Comparison of ENCODE assay signal across 29 cellular contexts in genomic region chr18:58348517-58348916, GRCh38.
DNase-seq lines count a peak whose midpoint lies in the region; TF ChIP-seq lines count a peak whose summit lies in the region.
"Had no signal": no experiment of that assay in that cellular context is flagged by ENCODE, and none has a peak within 500 bp of the region (broad histone marks: within the 10 kb centered on the region; RNA-seq: fewer than 3 reads in every experiment).

No MANE protein-coding gene starts in this region.

- no peak overlapping the region for H3T11ph ChIP-seq in H9 (ENCODE audit: low read length)

- H3K79me1 ChIP-seq in H9 (ENCODE audit: insufficient read depth, low read depth, low read length, poor library complexity, severe bottlenecking), result no peaks in the 10 kb centered on the region

- H3K4me3 ChIP-seq in neural cell (ENCODE audit: low read length), result no peak overlapping the region
- H3K4me3 ChIP-seq: pancreas, PC-9, SJCRH30, spleen, suprapubic skin, vagina had no signal

- H3K27ac ChIP-seq in H9 (ENCODE audit: insufficient read length, low read depth, low read length) (no peak overlapping the region), neural cell (ENCODE audit: low read length) (peak overlapping the region; percentile 64)
- H3K27ac ChIP-seq: KMS-11, pancreas, PC-9, SJCRH30, suprapubic skin, vagina had no signal

- H2BK12ac ChIP-seq in H9 (ENCODE audit: insufficient read length, low read depth, low read length), result no peak overlapping the region

- no peak overlapping the region for H4K8ac ChIP-seq in H9 (replicated peaks; ENCODE audit: insufficient read length, low read depth, low read length)

- no peaks in the 10 kb centered on the region for H3K9me3 Mint-ChIP-seq in H9
- H3K9me3 Mint-ChIP-seq: activated CD4-positive, alpha-beta T cell treated with anti-CD3 and anti-CD28 coated beads, Interleukin-2, amount 10 ng/mL, durations not matched to agents 24 days and 14 days; activated T-cell treated with anti-CD3 and anti-CD28 coated beads, Interleukin-2, amount 50 U/mL, for 4 hours; CD4-positive, alpha-beta memory T cell; natural killer cell treated with Interleukin-12 subunit alpha and Interleukin-12 subunit beta and Interleukin-15 and Interleukin-18, amount 100 ng/mL, for 72 hours; stimulated activated memory B cell treated with anti-CD40 and anti-IgM and Interleukin-4, amounts not matched to agents 10 μg/mL and 1 μg/mL and 100 μg/mL, for 72 hours had no signal

- H2AK5ac ChIP-seq in H9 (ENCODE audit: insufficient read length, low read length), result no peak overlapping the region

- H2BK5ac ChIP-seq in H9 (ENCODE audit: insufficient read length, low read length), result no peak overlapping the region

- H3K27me3 ChIP-seq in H9 (ENCODE audit: insufficient read depth, low read length) (no peaks in the 10 kb centered on the region), neural cell (ENCODE audit: insufficient read depth, low read depth, low read length) (no peaks in the 10 kb centered on the region)
- H3K27me3 ChIP-seq: pancreas, SJCRH30, spleen, suprapubic skin, vagina had no signal

- no peak overlapping the region for H2BK120ac ChIP-seq in H9 (ENCODE audit: low read depth, low read length, poor library complexity, severe bottlenecking)

- no peak overlapping the region for H3K56ac ChIP-seq in H9 (ENCODE audit: insufficient read length, low read depth, low read length)

- TF ChIP-seq RAD21 in neural cell (conservative IDR thresholded peaks at IDR 0.05), result no peak

- H3K9ac ChIP-seq in H9 (ENCODE audit: extremely low read depth, insufficient read length, low read length) (no peak overlapping the region), neural cell (ENCODE audit: low read length) (no peak overlapping the region)
- H3K9ac ChIP-seq: KMS-11 had no signal

- no peak overlapping the region for H4K5ac ChIP-seq in H9 (ENCODE audit: insufficient read length, low read depth, low read length)

- no peak overlapping the region for H2BK15ac ChIP-seq in H9 (ENCODE audit: low read depth, low read length)

- H4K20me1 ChIP-seq in H9 (ENCODE audit: control insufficient read depth, insufficient read depth, insufficient read length), result no peaks in the 10 kb centered on the region
- no peaks in the 10 kb centered on the region for H4K20me1 ChIP-seq in neural cell (ENCODE audit: insufficient read depth)

- H3K23ac ChIP-seq in H9 (ENCODE audit: insufficient read length, low read depth, low read length), result no peak overlapping the region

- no peaks in the 10 kb centered on the region for H3K79me2 ChIP-seq in H9 (ENCODE audit: insufficient read depth, low read length)
- peaks cover 2% of the 10 kb centered on the region for H3K79me2 ChIP-seq in neural cell (replicated peaks; ENCODE audit: insufficient read depth, low read length)

- peaks cover 9% of the 10 kb centered on the region for H3F3A ChIP-seq in neural cell (ENCODE audit: insufficient read depth, low read length, poor library complexity, severe bottlenecking)

- no CpG with 5 or more reads among the region's 4 CpGs for WGBS in H9 (ENCODE audit: extremely low coverage, insufficient read length, low lambda C conversion rate)

- no peaks in the 10 kb centered on the region for H3K9me2 ChIP-seq in neural cell (ENCODE audit: insufficient read depth, low read length)

- no peaks in the 10 kb centered on the region for H3K23me2 ChIP-seq in H9 (ENCODE audit: insufficient read length, low read depth, low read length, poor library complexity, severe bottlenecking)

- no peak overlapping the region for H2AFZ ChIP-seq in H9 (ENCODE audit: low read length)
- no peak overlapping the region for H2AFZ ChIP-seq in neural cell (ENCODE audit: low read depth, low read length)
- H2AFZ ChIP-seq: PC-9 had no signal

- H3K4me1 Mint-ChIP-seq in H9, result peaks cover 43 to 47% of the 10 kb centered on the region in 2 experiments
- H3K4me1 Mint-ChIP-seq: activated CD4-positive, alpha-beta T cell treated with anti-CD3 and anti-CD28 coated beads, Interleukin-2, amount 10 ng/mL, durations not matched to agents 24 days and 14 days; CD4-positive, alpha-beta memory T cell; stimulated activated memory B cell treated with anti-CD40 and anti-IgM and Interleukin-4, amounts not matched to agents 10 μg/mL and 1 μg/mL and 100 μg/mL, for 72 hours had no signal

- H3K18ac ChIP-seq in H9 (ENCODE audit: insufficient read length, low read depth, low read length), result no peak overlapping the region

- H4K91ac ChIP-seq in H9 (ENCODE audit: insufficient read length, low read depth, low read length), result no peak overlapping the region

- TF ChIP-seq EP300 in neural cell (conservative IDR thresholded peaks at IDR 0.05; ENCODE audit: poor library complexity, severe bottlenecking), result no peak

- no peak overlapping the region for H2BK20ac ChIP-seq in H9 (ENCODE audit: low read depth, low read length, poor library complexity, severe bottlenecking)

- no peak for TF ChIP-seq CTCF in H9 (conservative IDR thresholded peaks at IDR 0.05)
- TF ChIP-seq CTCF in neural cell (IDR thresholded peaks at IDR 0.05; ENCODE audit: poor library complexity, severe bottlenecking), result no peak

- H3K4me2 ChIP-seq in H9 (ENCODE audit: insufficient read depth, insufficient read length, low read length) (no peak overlapping the region), neural cell (ENCODE audit: low read length) (no peak overlapping the region)
- H3K4me2 ChIP-seq: KMS-11, PC-9 had no signal

- DNase-seq in H9 (no peak), NOMO-1 treated with dmso at 0.1 percent for 144 hours (lab: John Stamatoyannopoulos, UW; ENCODE audit: unreplicated experiment) (peak; percentile 67), amniotic epithelial cell (ENCODE audit: low read depth) (peak; percentile 89), NCI-H524 treated with DMSO at 0.1 percent for 48 hours (lab: John Stamatoyannopoulos, UW) (no peak), T-helper 2 cell (no peak)
- no peak for DNase-seq in activated CD4-positive, alpha-beta T cell treated with anti-CD3 and anti-CD28 coated beads for 48 hours
- DNase-seq: activated CD4-positive, alpha-beta T cell treated with anti-CD3 and anti-CD28 coated beads, Interleukin-2, amount 10 ng/mL, durations not matched to agents 24 days and 14 days; activated T-cell treated with anti-CD3 and anti-CD28 coated beads, Interleukin-2, amount 50 U/mL, for 4 hours; CD4-positive, alpha-beta memory T cell; effector memory CD4-positive, alpha-beta T cell; erythroblast; foreskin melanocyte; NCI-H1092; NCI-H187 treated with DMSO at 0.1 percent for 48 hours; NCI-H2227 treated with DMSO at 0.1 percent for 48 hours; NCI-H748 treated with DMSO at 0.1 percent for 48 hours; pancreas; PC-9; right cardiac atrium; SJCRH30; spleen; stimulated activated CD4-positive, alpha-beta T cell treated with anti-CD3 and anti-CD28 coated beads, Interleukin-4, amount 100 ng/mL, for 1 hour; T-helper 1 cell had no signal

- H3K27me3 Mint-ChIP-seq in H9 (ENCODE audit: low read depth), result no peaks in the 10 kb centered on the region
- H3K27me3 Mint-ChIP-seq: activated CD4-positive, alpha-beta T cell treated with anti-CD3 and anti-CD28 coated beads, Interleukin-2, amount 10 ng/mL, durations not matched to agents 24 days and 14 days; natural killer cell treated with Interleukin-12 subunit alpha and Interleukin-12 subunit beta and Interleukin-15 and Interleukin-18, amount 100 ng/mL, for 72 hours; stimulated activated memory B cell treated with anti-CD40 and anti-IgM and Interleukin-4, amounts not matched to agents 10 μg/mL and 1 μg/mL and 100 μg/mL, for 72 hours had no signal

- H3K14ac ChIP-seq in H9 (ENCODE audit: insufficient read depth, low read length), result no peak overlapping the region

- peaks cover 14% of the 10 kb centered on the region for H3K4me1 ChIP-seq in H9 (ENCODE audit: insufficient read depth, low read length)
- H3K4me1 ChIP-seq: pancreas, spleen, suprapubic skin, vagina had no signal

- H3K36me3 Mint-ChIP-seq in H9 (ENCODE audit: insufficient read depth in 1 of 3, low read depth in 3 of 3), result peaks cover 1 to 43% (median 39%) of the 10 kb centered on the region in 3 experiments; a peak in 5 of 7 replicates
- H3K36me3 Mint-ChIP-seq: natural killer cell treated with Interleukin-12 subunit alpha and Interleukin-12 subunit beta and Interleukin-15 and Interleukin-18, amount 100 ng/mL, for 72 hours had no signal

- H3K4me3 Mint-ChIP-seq in H9, result no peak overlapping the region
- H3K4me3 Mint-ChIP-seq: activated CD4-positive, alpha-beta T cell treated with anti-CD3 and anti-CD28 coated beads, Interleukin-2, amount 10 ng/mL, durations not matched to agents 24 days and 14 days; activated T-cell treated with anti-CD3 and anti-CD28 coated beads, Interleukin-2, amount 50 U/mL, for 4 hours; CD4-positive, alpha-beta memory T cell; natural killer cell treated with Interleukin-12 subunit alpha and Interleukin-12 subunit beta and Interleukin-15 and Interleukin-18, amount 100 ng/mL, for 72 hours; stimulated activated memory B cell treated with anti-CD40 and anti-IgM and Interleukin-4, amounts not matched to agents 10 μg/mL and 1 μg/mL and 100 μg/mL, for 72 hours had no signal

- H3K36me3 ChIP-seq in neural cell (ENCODE audit: insufficient read depth, low read length), result peaks cover 7% of the 10 kb centered on the region
- H3K36me3 ChIP-seq: SJCRH30 had no signal

- no peaks in the 10 kb centered on the region for H3K9me3 ChIP-seq in H9 (ENCODE audit: control insufficient read depth, low read depth, low read length)
- no peaks in the 10 kb centered on the region for H3K9me3 ChIP-seq in neural cell (ENCODE audit: low read length)
- H3K9me3 ChIP-seq: pancreas, SJCRH30, spleen, suprapubic skin, vagina had no signal

- peak overlapping the region in 2 of 3 experiments; percentile 62 to 67; a peak in 2 of 7 replicates for H3K27ac Mint-ChIP-seq in H9
- H3K27ac Mint-ChIP-seq: activated CD4-positive, alpha-beta T cell treated with anti-CD3 and anti-CD28 coated beads, Interleukin-2, amount 10 ng/mL, durations not matched to agents 24 days and 14 days; CD4-positive, alpha-beta memory T cell; natural killer cell treated with Interleukin-12 subunit alpha and Interleukin-12 subunit beta and Interleukin-15 and Interleukin-18, amount 100 ng/mL, for 72 hours; stimulated activated memory B cell treated with anti-CD40 and anti-IgM and Interleukin-4, amounts not matched to agents 10 μg/mL and 1 μg/mL and 100 μg/mL, for 72 hours had no signal

- no peak overlapping the region for H3K4ac ChIP-seq in H9 (ENCODE audit: low read depth, low read length)

TF ChIP-seq in neural cell, 6 proteins besides CTCF, POLR2A, EP300 and RAD21 (continues in another document):
- TF ChIP-seq POLR2AphosphoS5 (IDR thresholded peaks at IDR 0.05) (no peak), EZH2 (IDR thresholded peaks at IDR 0.05; ENCODE audit: borderline replicate concordance, insufficient read depth, low read length, poor library complexity, severe bottlenecking) (no peak), MXI1 (conservative IDR thresholded peaks at IDR 0.05; ENCODE audit: poor library complexity, severe bottlenecking) (no peak)

Comparison
In these comparisons a context has a peak if more than half of its experiments do, and no peak if none do; other contexts are left out.
1. DNase-seq: peak in NOMO-1 treated with dmso at 0.1 percent for 144 hours (single experiment) and amniotic epithelial cell (single experiment); none in H9 (single experiment), NCI-H524 treated with DMSO at 0.1 percent for 48 hours (single experiment), T-helper 2 cell (0 of 5) and activated CD4-positive, alpha-beta T cell treated with anti-CD3 and anti-CD28 coated beads for 48 hours (single experiment).